18 cellular contexts compared by ENCODE assay signal in the genomic region with DNA sequence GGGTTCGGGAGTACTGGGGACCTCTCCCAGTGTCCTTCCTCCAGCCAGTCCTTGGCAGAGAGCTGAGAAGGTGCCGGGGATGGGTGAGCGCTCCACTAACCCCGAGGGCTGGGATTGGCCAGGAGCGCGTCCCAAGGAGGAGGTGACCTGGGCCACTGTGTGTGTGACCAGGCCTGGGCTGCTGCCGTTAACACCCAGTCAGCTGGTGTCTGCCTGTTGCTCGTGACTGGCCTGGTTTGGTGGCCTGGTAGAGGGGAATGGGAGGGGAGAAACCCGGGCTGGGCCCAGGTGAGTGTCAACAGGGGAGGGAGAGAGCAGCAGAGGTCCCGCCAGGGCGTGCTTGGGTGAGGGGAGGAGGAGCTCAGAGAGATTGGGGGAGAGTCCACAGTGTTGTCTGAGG. TPM values are rescaled to one million over a fixed set of nuclear protein-coding genes. Genes with fewer than 3 reads are reported as not detected.
DNase-seq lines count a peak whose midpoint lies in the region; ATAC-seq and TF ChIP-seq lines count a peak whose summit lies in the region.
"Had no signal": no experiment of that assay in that cellular context is flagged by ENCODE, and none has a peak within 500 bp of the region (broad histone marks: within the 10 kb centered on the region; RNA-seq: fewer than 3 reads in every experiment).

No MANE protein-coding gene starts in this region.

- intact Hi-C loops in left cardiac atrium (cut with DNase I) = loop anchor here in 1 of 2 donors (5.0 kb wide), 1 partner anchor 57 kb away; no protein-coding TSS in a partner anchor

- ATAC-seq in DND-41 (ENCODE audit: insufficient read depth, low read depth) (no peak), T-cell (replicated peaks in 1 of 4) (no peak), left cardiac atrium (peak; percentile 32 to 38)
- ATAC-seq: body of pancreas, GM12878 had no signal

- H3K4me1 Mint-ChIP-seq in T-cell = peaks cover 26 to 34% (median 29%) of the 10 kb centered on the region in 3 donors
- peaks cover 11% of the 10 kb centered on the region for H3K4me1 Mint-ChIP-seq in neural crest cell
- H3K4me1 Mint-ChIP-seq in endothelial cell (ENCODE audit: unreplicated experiment) = no peaks in the 10 kb centered on the region

- H3K4me2 ChIP-seq in DND-41 (ENCODE audit: insufficient read depth, low read length) = peak overlapping the region; percentile 56
- H3K4me2 ChIP-seq: PC-9 had no signal

- peak overlapping the region; percentile 50 for H3K9ac ChIP-seq in DND-41 (ENCODE audit: low read depth, low read length)

- no peak overlapping the region for H2AFZ ChIP-seq in DND-41 (ENCODE audit: low read depth, low read length)
- H2AFZ ChIP-seq: PC-9 had no signal

- H3K4me3 ChIP-seq in DND-41 (ENCODE audit: low read depth in 1 of 2, low read length in 2 of 2) = no peak overlapping the region; a peak in 1 of 4 replicates
- H3K4me3 ChIP-seq: body of pancreas, GM12878, PC-9 had no signal

- H3K27ac Mint-ChIP-seq in T-cell (no peak overlapping the region), neural crest cell (ENCODE audit: unreplicated experiment) (peak overlapping the region; percentile 43), endothelial cell (ENCODE audit: unreplicated experiment) (no peak overlapping the region)

- no peaks in the 10 kb centered on the region for H3K36me3 Mint-ChIP-seq in T-cell
- no peaks in the 10 kb centered on the region for H3K36me3 Mint-ChIP-seq in neural crest cell (ENCODE audit: low read depth)
- H3K36me3 Mint-ChIP-seq in endothelial cell (ENCODE audit: low read depth, unreplicated experiment) = no peaks in the 10 kb centered on the region

- H4K20me1 ChIP-seq in DND-41 (ENCODE audit: insufficient read depth, low read length) = peaks cover 47% of the 10 kb centered on the region

- H3K36me3 ChIP-seq in DND-41 (ENCODE audit: insufficient read depth, low read length) = peaks cover 30% of the 10 kb centered on the region
- H3K36me3 ChIP-seq: neutrophil had no signal

- H3K79me2 ChIP-seq in DND-41 (ENCODE audit: insufficient read depth, low read length) = peaks cover 98% of the 10 kb centered on the region

- no peaks in the 10 kb centered on the region for H3K27me3 ChIP-seq in DND-41 (ENCODE audit: insufficient read depth, low read length, poor library complexity)
- H3K27me3 ChIP-seq: body of pancreas, neutrophil had no signal

- H3K4me3 Mint-ChIP-seq in T-cell = peak overlapping the region in 2 of 3 donors; percentile 9 to 20
- no peak overlapping the region for H3K4me3 Mint-ChIP-seq in neural crest cell
- H3K4me3 Mint-ChIP-seq in endothelial cell (ENCODE audit: unreplicated experiment) = no peak overlapping the region

- H3K9me3 Mint-ChIP-seq in T-cell (no peaks in the 10 kb centered on the region), neural crest cell (no peaks in the 10 kb centered on the region), endothelial cell (ENCODE audit: unreplicated experiment) (no peaks in the 10 kb centered on the region)

- H3K4me1 ChIP-seq in DND-41 (ENCODE audit: insufficient read depth, low read length) = peaks cover 76% of the 10 kb centered on the region

- H3K27me3 Mint-ChIP-seq in T-cell (no peaks in the 10 kb centered on the region), neural crest cell (ENCODE audit: low read depth) (peaks cover 3% of the 10 kb centered on the region), endothelial cell (ENCODE audit: unreplicated experiment) (peaks cover 2% of the 10 kb centered on the region)

- H3K9me3 ChIP-seq in DND-41 (ENCODE audit: insufficient read depth, low read length, severe bottlenecking) = no peaks in the 10 kb centered on the region
- H3K9me3 ChIP-seq: body of pancreas, neutrophil had no signal

- CTCF ChIA-PET in T-cell (lab: Charles Lee) = no interaction called here

- TF ChIP-seq CTCF in DND-41 (IDR thresholded peaks at IDR 0.05; ENCODE audit: borderline replicate concordance, extremely low read depth, low read length, poor library complexity, severe bottlenecking) (no peak), neural crest cell (conservative IDR thresholded peaks at IDR 0.05) (no peak), endothelial cell (IDR thresholded peaks at IDR 0.05; ENCODE audit: unreplicated experiment) (no peak)

- peak overlapping the region; percentile 75 for H3K27ac ChIP-seq in DND-41 (ENCODE audit: low read length)
- H3K27ac ChIP-seq: body of pancreas, epithelial cell of prostate, neutrophil, PC-9 had no signal

- DNase-seq in DND-41 (no peak), T-cell (no peak), left cardiac atrium (peak; percentile 67), neural crest cell (ENCODE audit: low read depth, low spot score) (no peak), endothelial cell (ENCODE audit: low spot score) (no peak), superior temporal gyrus (ENCODE audit: extremely low spot score) (no peak)
- DNase-seq in stimulated activated CD4-positive, alpha-beta T cell treated with anti-CD3 and anti-CD28 coated beads, Interleukin-1b, Interleukin-23, amount 100 ng/mL, for 48 hours = no peak
- DNase-seq in stimulated activated CD4-positive, alpha-beta T cell treated with anti-CD3 and anti-CD28 coated beads, Interleukin-4, amount 100 ng/mL, for 1 hour = no peak
- DNase-seq: activated CD4-positive, alpha-beta T cell treated with anti-CD3 and anti-CD28 coated beads, Interleukin-2, amount 50 U/mL, for 4 hours; activated naive CD4-positive, alpha-beta T cell treated with anti-CD3 and anti-CD28 coated beads, Interleukin-2, amount 50 U/mL, for 16 hours; activated T-cell treated with anti-CD3 and anti-CD28 coated beads, Interleukin-2, amount 50 U/mL, for 1 hour; body of pancreas; NCI-H2081; PC-9; substantia nigra had no signal

- POLR2A ChIA-PET in T-cell (lab: Charles Lee) = no interaction called here

RNA-seq across cellular contexts. Expression of a gene that starts 29.9 kb away (rescaled TPM):
- total RNA-seq in T-cell (10 to 100 TPM in 4 of 5 donors, 1 to 10 TPM in 1; 8.8 to 24.3 (median 22.9) TPM), left cardiac atrium (10 to 100 TPM; 58.5 to 95.4 TPM), neural crest cell (32.3 and 34.1 TPM in 2 replicates), endothelial cell (ENCODE audit: unreplicated experiment) (42.7 TPM)

RNA-seq across cellular contexts. Expression of a gene that starts 52.9 kb away (rescaled TPM):
- 1 to 10 TPM; 1.1 to 2.7 (median 1.6) TPM for total RNA-seq in T-cell
- total RNA-seq in left cardiac atrium = 1 to 10 TPM; 6.5 to 8.1 TPM
- 5.1 and 5.4 TPM in 2 replicates for total RNA-seq in neural crest cell
- total RNA-seq in endothelial cell (ENCODE audit: unreplicated experiment) = 7.7 TPM

Comparison
In these comparisons a context has a peak if more than half of its experiments do, and no peak if none do; other contexts are left out.
1. ATAC-seq: peak in left cardiac atrium (2 of 2); none in DND-41 (single experiment) and T-cell (0 of 4).
2. H3K4me3 Mint-ChIP-seq: peak in T-cell (2 of 3); none in neural crest cell (single experiment) and endothelial cell (single experiment).